Comparison of ENCODE assay signal across 16 cellular contexts in the genomic region with DNA sequence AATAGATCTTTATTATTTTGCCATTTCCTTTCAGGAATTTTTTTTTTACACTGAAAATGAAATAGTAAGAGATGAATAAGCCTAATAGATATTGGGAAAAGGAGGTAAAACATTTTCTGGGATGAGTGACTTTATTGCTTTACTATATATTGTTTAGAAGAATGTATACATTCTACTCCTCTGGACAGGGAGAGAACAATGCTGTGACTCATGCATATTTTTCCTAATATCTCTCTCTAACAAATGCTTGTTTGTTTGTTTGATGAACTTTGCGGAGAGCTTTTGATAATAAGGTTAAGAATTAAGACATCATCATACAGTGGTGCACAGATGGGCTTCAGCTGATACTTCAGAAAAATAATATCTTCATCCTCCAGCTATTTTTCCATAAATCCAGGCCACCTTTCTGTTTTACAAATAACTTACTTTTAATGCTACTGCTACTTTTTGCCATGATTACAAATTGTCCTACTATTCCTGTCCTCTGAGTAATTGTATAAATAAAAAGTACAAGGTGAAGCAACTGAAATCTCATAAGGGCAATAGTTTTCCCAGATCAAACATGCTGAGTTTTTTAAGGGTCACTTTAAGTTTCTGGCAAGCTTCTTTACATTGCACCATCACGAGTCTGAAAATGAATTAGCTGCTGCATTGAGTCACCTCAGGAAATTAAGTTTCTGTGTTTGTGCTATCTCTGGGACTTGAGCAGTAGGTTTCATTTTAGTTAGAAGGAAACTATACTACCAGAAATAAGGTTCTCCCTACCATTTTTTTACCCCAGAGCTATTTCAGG.
DNase-seq lines count a peak whose midpoint lies in the region; ATAC-seq and TF ChIP-seq lines count a peak whose summit lies in the region.
"Had no signal": no experiment of that assay in that cellular context is flagged by ENCODE, and none has a peak within 500 bp of the region (broad histone marks: within the 10 kb centered on the region; RNA-seq: fewer than 3 reads in every experiment).

No MANE protein-coding gene starts in this region.

- no peaks in the 10 kb centered on the region for H3K4me1 Mint-ChIP-seq in T-helper 2 cell treated with Interferon-gamma antibody and Interleukin-4, amounts not matched to agents 5 μg/mL and 100 μg/mL, for 36 hours (ENCODE audit: low read depth)
- H3K4me1 Mint-ChIP-seq: memory B cell had no signal

- no peaks in the 10 kb centered on the region for H3K9me3 Mint-ChIP-seq in T-helper 2 cell treated with Interferon-gamma antibody and Interleukin-4, amounts not matched to agents 5 μg/mL and 100 μg/mL, for 36 hours
- H3K9me3 Mint-ChIP-seq: memory B cell, neural crest cell had no signal

- H3K9me3 ChIP-seq in spleen, result peaks cover 0 to 5% (median 0%) of the 10 kb centered on the region in 8 donors
- H3K9me3 ChIP-seq: right lobe of liver, thyroid gland had no signal

- H3K27me3 Mint-ChIP-seq in T-helper 2 cell treated with Interferon-gamma antibody and Interleukin-4, amounts not matched to agents 5 μg/mL and 100 μg/mL, for 36 hours (ENCODE audit: low read depth), result no peaks in the 10 kb centered on the region
- H3K27me3 Mint-ChIP-seq: memory B cell had no signal

- no peaks in the 10 kb centered on the region for H3K36me3 ChIP-seq in spleen
- H3K36me3 ChIP-seq: right lobe of liver, thyroid gland had no signal

- in situ Hi-C loops in astrocyte of the cerebellum (cut with HindIII; ENCODE audit: low sequenced_read_pairs), result no loop called here

- WGBS in spleen, 5 donors, result 62 to 74% (median 68%) methylated on average over 2 of the region's 2 CpGs

- peak; percentile 2; the same call in 1 of the 2 replicates for TF ChIP-seq RAD21 in Ishikawa (IDR thresholded peaks at IDR 0.05; ENCODE audit: low read depth)

- DNase-seq in astrocyte of the cerebellum (ENCODE audit: low read depth) (peak; percentile 24), foreskin keratinocyte (peak; percentile 73 to 80), stromal cell of bone marrow (ENCODE audit: low read depth) (peak; percentile 8), spleen (no peak)
- no peak for DNase-seq in T-helper 2 cell treated with Interferon-gamma antibody and Interleukin-4, amounts not matched to agents 5 μg/mL and 100 μg/mL, for 36 hours (ENCODE audit: low spot score)
- no peak for DNase-seq in stimulated activated CD4-positive, alpha-beta T cell treated with anti-CD3 and anti-CD28 coated beads, Interleukin-4, amount 100 ng/mL, for 4 hours
- DNase-seq: activated effector memory CD4-positive, alpha-beta T cell treated with anti-CD3 and anti-CD28 coated beads, Interleukin-2, amount 50 U/mL, for 16 hours; NCI-H2029 treated with DMSO at 0.1 percent for 48 hours; NCI-H526 treated with DMSO at 0.1 percent for 48 hours; right lobe of liver; T-helper 1 cell; thyroid gland had no signal

- H3K27me3 ChIP-seq in foreskin keratinocyte (no peaks in the 10 kb centered on the region), spleen (replicated peaks in 1 of 7) (no peaks in the 10 kb centered on the region)
- H3K27me3 ChIP-seq: right lobe of liver, thyroid gland had no signal

- H3K36me3 Mint-ChIP-seq in T-helper 2 cell treated with Interferon-gamma antibody and Interleukin-4, amounts not matched to agents 5 μg/mL and 100 μg/mL, for 36 hours (ENCODE audit: low read depth), result no peaks in the 10 kb centered on the region
- H3K36me3 Mint-ChIP-seq: memory B cell had no signal

- H3K4me3 ChIP-seq in astrocyte of the cerebellum (ENCODE audit: low read depth, low read length) (no peak overlapping the region), spleen (no peak overlapping the region)
- H3K4me3 ChIP-seq: right lobe of liver, thyroid gland had no signal

- peak; percentile 19; the same call in 1 of the 2 replicates for TF ChIP-seq EP300 in Ishikawa (IDR thresholded peaks at IDR 0.05; ENCODE audit: borderline replicate concordance)

- ATAC-seq in foreskin keratinocyte, result peak; percentile 88
- no peak for ATAC-seq in GM18868 (IDR thresholded peaks at IDR 0.05; ENCODE audit: unreplicated experiment)
- ATAC-seq: right lobe of liver had no signal

- H3K27ac ChIP-seq in foreskin keratinocyte (peak overlapping the region; percentile 72), spleen (no peak overlapping the region)
- H3K27ac ChIP-seq: right lobe of liver, thyroid gland had no signal

- H3K4me3 Mint-ChIP-seq in T-helper 2 cell treated with Interferon-gamma antibody and Interleukin-4, amounts not matched to agents 5 μg/mL and 100 μg/mL, for 36 hours, result no peak overlapping the region
- H3K4me3 Mint-ChIP-seq: memory B cell, neural crest cell had no signal

- no peak for TF ChIP-seq POLR2A in spleen (IDR thresholded peaks at IDR 0.05)

- intact Hi-C loops in spleen (cut with DNase I; ENCODE audit: low total_unique reads), result no loop called here

- H3K4me1 ChIP-seq in foreskin keratinocyte (peaks cover 19% of the 10 kb centered on the region), spleen (no peaks in the 10 kb centered on the region)
- H3K4me1 ChIP-seq: right lobe of liver, thyroid gland had no signal

- no peak overlapping the region for H3K27ac Mint-ChIP-seq in T-helper 2 cell treated with Interferon-gamma antibody and Interleukin-4, amounts not matched to agents 5 μg/mL and 100 μg/mL, for 36 hours
- H3K27ac Mint-ChIP-seq: memory B cell had no signal

- TF ChIP-seq CTCF in astrocyte of the cerebellum (IDR thresholded peaks at IDR 0.05; ENCODE audit: low read depth, low read length, missing control alignments) (no peak), foreskin keratinocyte (conservative IDR thresholded peaks at IDR 0.05) (no peak), spleen (IDR thresholded peaks at IDR 0.05 in 8 of 11, conservative IDR thresholded peaks at IDR 0.05 in 3 of 11) (no peak)

TF ChIP-seq in Ishikawa, 13 proteins besides CTCF, POLR2A, EP300 and RAD21:
- TF ChIP-seq FOXM1 (IDR thresholded peaks at IDR 0.05; ENCODE audit: borderline replicate concordance, low read depth) (peak; percentile 44; the same call in 1 of the 2 replicates), ZBTB7A (IDR thresholded peaks at IDR 0.05; ENCODE audit: low read depth) (no peak), CREB1 (IDR thresholded peaks at IDR 0.05; ENCODE audit: low read depth) (no peak), CEBPB (IDR thresholded peaks at IDR 0.05) (peak; percentile 68; the same call in 1 of the 2 replicates), TEAD4 (IDR thresholded peaks at IDR 0.05) (peak; percentile 57)
- TF ChIP-seq, protein P1, sequence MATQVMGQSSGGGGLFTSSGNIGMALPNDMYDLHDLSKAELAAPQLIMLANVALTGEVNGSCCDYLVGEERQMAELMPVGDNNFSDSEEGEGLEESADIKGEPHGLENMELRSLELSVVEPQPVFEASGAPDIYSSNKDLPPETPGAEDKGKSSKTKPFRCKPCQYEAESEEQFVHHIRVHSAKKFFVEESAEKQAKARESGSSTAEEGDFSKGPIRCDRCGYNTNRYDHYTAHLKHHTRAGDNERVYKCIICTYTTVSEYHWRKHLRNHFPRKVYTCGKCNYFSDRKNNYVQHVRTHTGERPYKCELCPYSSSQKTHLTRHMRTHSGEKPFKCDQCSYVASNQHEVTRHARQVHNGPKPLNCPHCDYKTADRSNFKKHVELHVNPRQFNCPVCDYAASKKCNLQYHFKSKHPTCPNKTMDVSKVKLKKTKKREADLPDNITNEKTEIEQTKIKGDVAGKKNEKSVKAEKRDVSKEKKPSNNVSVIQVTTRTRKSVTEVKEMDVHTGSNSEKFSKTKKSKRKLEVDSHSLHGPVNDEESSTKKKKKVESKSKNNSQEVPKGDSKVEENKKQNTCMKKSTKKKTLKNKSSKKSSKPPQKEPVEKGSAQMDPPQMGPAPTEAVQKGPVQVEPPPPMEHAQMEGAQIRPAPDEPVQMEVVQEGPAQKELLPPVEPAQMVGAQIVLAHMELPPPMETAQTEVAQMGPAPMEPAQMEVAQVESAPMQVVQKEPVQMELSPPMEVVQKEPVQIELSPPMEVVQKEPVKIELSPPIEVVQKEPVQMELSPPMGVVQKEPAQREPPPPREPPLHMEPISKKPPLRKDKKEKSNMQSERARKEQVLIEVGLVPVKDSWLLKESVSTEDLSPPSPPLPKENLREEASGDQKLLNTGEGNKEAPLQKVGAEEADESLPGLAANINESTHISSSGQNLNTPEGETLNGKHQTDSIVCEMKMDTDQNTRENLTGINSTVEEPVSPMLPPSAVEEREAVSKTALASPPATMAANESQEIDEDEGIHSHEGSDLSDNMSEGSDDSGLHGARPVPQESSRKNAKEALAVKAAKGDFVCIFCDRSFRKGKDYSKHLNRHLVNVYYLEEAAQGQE (IDR thresholded peaks at IDR 0.05; ENCODE audit: low read depth), result no peak
- TF ChIP-seq, protein P2, sequence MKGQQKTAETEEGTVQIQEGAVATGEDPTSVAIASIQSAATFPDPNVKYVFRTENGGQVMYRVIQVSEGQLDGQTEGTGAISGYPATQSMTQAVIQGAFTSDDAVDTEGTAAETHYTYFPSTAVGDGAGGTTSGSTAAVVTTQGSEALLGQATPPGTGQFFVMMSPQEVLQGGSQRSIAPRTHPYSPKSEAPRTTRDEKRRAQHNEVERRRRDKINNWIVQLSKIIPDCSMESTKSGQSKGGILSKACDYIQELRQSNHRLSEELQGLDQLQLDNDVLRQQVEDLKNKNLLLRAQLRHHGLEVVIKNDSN (IDR thresholded peaks at IDR 0.05), result no peak
TF ChIP-seq in Ishikawa: peak in this region for 3.

Comparison
In these comparisons a context has a peak if more than half of its experiments do, and no peak if none do; other contexts are left out.
1. DNase-seq: peak in astrocyte of the cerebellum (single experiment), foreskin keratinocyte (2 of 2) and stromal cell of bone marrow (single experiment); none in spleen (single experiment), T-helper 2 cell treated with Interferon-gamma antibody and Interleukin-4, amounts not matched to agents 5 μg/mL and 100 μg/mL, for 36 hours (single experiment) and stimulated activated CD4-positive, alpha-beta T cell treated with anti-CD3 and anti-CD28 coated beads, Interleukin-4, amount 100 ng/mL, for 4 hours (0 of 2).